ENCODE assay signal across 21 cellular contexts in genomic region chr20:39103305-39103704, GRCh38.
DNase-seq lines count a peak whose midpoint lies in the region; ATAC-seq, FAIRE-seq and TF ChIP-seq lines count a peak whose summit lies in the region.
"Had no signal": no experiment of that assay in that cellular context is flagged by ENCODE, and none has a peak within 500 bp of the region (broad histone marks: within the 10 kb centered on the region; RNA-seq: fewer than 3 reads in every experiment).

No MANE protein-coding gene starts in this region.

- H3K79me1 ChIP-seq in neuronal stem cell (ENCODE audit: low read depth, low read length) = no peaks in the 10 kb centered on the region

- no peak overlapping the region for H2AFZ ChIP-seq in HepG2 (ENCODE audit: low read length)
- no peak overlapping the region for H2AFZ ChIP-seq in K562 (ENCODE audit: low read depth, low read length)
- no peak overlapping the region for H2AFZ ChIP-seq in neuronal stem cell (ENCODE audit: low read length)
- H2AFZ ChIP-seq: GM23338 had no signal

- H4K20me1 ChIP-seq in HepG2 (ENCODE audit: insufficient read depth, low read length) = no peaks in the 10 kb centered on the region
- H4K20me1 ChIP-seq in K562 (replicated peaks; ENCODE audit: control insufficient read depth, insufficient read depth, low read length) = no peaks in the 10 kb centered on the region
- H4K20me1 ChIP-seq: BLaER1 had no signal

- H3K4me3 ChIP-seq in HepG2 (replicated peaks in 1 of 3; ENCODE audit: insufficient read depth in 1 of 3, low read depth in 2 of 3, low read length in 3 of 3) (no peak overlapping the region), right lobe of liver (no peak overlapping the region), K562 (no peak overlapping the region), neuronal stem cell (ENCODE audit: low read length in 2 of 2) (no peak overlapping the region)
- H3K4me3 ChIP-seq: BLaER1, GM23338, HAP-1 had no signal

- H3K36me3 ChIP-seq in HepG2 (replicated peaks in 1 of 2; ENCODE audit: control insufficient read depth in 1 of 2, insufficient read depth in 2 of 2, low read length in 2 of 2) = no peaks in the 10 kb centered on the region
- H3K36me3 ChIP-seq in right lobe of liver = no peaks in the 10 kb centered on the region
- no peaks in the 10 kb centered on the region for H3K36me3 ChIP-seq in K562 (ENCODE audit: control insufficient read depth, insufficient read depth, low read length)
- no peaks in the 10 kb centered on the region for H3K36me3 ChIP-seq in neuronal stem cell (replicated peaks in 1 of 2; ENCODE audit: control insufficient read depth in 2 of 2, insufficient read depth in 2 of 2, low read length in 2 of 2)
- H3K36me3 ChIP-seq: BLaER1, HAP-1 had no signal

- H3K9me3 ChIP-seq in HepG2 (ENCODE audit: low read length) (no peaks in the 10 kb centered on the region), right lobe of liver (no peaks in the 10 kb centered on the region), K562 (replicated peaks; ENCODE audit: control insufficient read depth, insufficient read depth, low read depth, low read length) (no peaks in the 10 kb centered on the region), neuronal stem cell (replicated peaks in 1 of 2; ENCODE audit: control insufficient read depth in 2 of 2, insufficient read depth in 1 of 2, low read depth in 1 of 2, low read length in 2 of 2) (peaks cover 0 to 4% of the 10 kb centered on the region in 2 donors)
- H3K9me3 ChIP-seq: BLaER1, HAP-1 had no signal

- TF ChIP-seq RAD21 in HepG2 (CRISPR knock-in tag; IDR thresholded peaks at IDR 0.05) = no peak
- TF ChIP-seq RAD21 in K562 (CRISPR knock-in tag; conservative IDR thresholded peaks at IDR 0.05 in 1 of 2, IDR thresholded peaks at IDR 0.05 in 1 of 2) = no peak

- H3K27ac ChIP-seq in HepG2 (ENCODE audit: extremely low read length, insufficient read depth, low read length) (no peak overlapping the region), right lobe of liver (no peak overlapping the region), K562 (ENCODE audit: extremely low read depth, low read depth, low read length) (no peak overlapping the region), neuronal stem cell (replicated peaks; ENCODE audit: low read length) (no peak overlapping the region)
- H3K27ac ChIP-seq: 22Rv1, BLaER1, C4-2B had no signal

- H2BK12ac ChIP-seq in neuronal stem cell (ENCODE audit: low read length) = no peak overlapping the region

- no peak overlapping the region for H3K4ac ChIP-seq in neuronal stem cell (ENCODE audit: low read length)

- no peak overlapping the region for H4K91ac ChIP-seq in neuronal stem cell (ENCODE audit: low read depth, low read length, poor library complexity)

- no peaks in the 10 kb centered on the region for H3K79me2 ChIP-seq in HepG2 (ENCODE audit: insufficient read depth, low read length)
- H3K79me2 ChIP-seq in K562 (ENCODE audit: control insufficient read depth, insufficient read depth, low read length) = no peaks in the 10 kb centered on the region

- CTCF ChIA-PET in HepG2 (lab: Yijun Ruan, JAX; ENCODE audit: low intra/inter-chr PET ratio, low total read pairs) = no interaction called here
- CTCF ChIA-PET in K562 (lab: Yijun Ruan, JAX; ENCODE audit: low intra/inter-chr PET ratio) = no interaction called here

- H3K9ac ChIP-seq in HepG2 (ENCODE audit: insufficient read depth, low read depth, low read length) (no peak overlapping the region), K562 (ENCODE audit: insufficient read depth in 1 of 2, low read depth in 2 of 2, low read length in 2 of 2) (no peak overlapping the region), neuronal stem cell (ENCODE audit: low read depth, low read length, poor library complexity) (peak overlapping the region; percentile 66)
- H3K9ac ChIP-seq: BLaER1 had no signal

- TF ChIP-seq CTCF in HepG2 (CRISPR knock-in tag; IDR thresholded peaks at IDR 0.05) (no peak), right lobe of liver (IDR thresholded peaks at IDR 0.05) (no peak), K562 (IDR thresholded peaks at IDR 0.05 in 2 of 3, conservative IDR thresholded peaks at IDR 0.05 in 1 of 3; ENCODE audit: insufficient read depth in 2 of 3, low read depth in 1 of 3, low read length in 3 of 3) (no peak), GM20000 (IDR thresholded peaks at IDR 0.05; ENCODE audit: extremely low read depth, missing control alignments) (no peak)

- no TSS peak for BruUV-seq in HepG2 (replicated peaks; lab: Mats Ljungman, UMichigan)
- no TSS peak for BruUV-seq in K562 (replicated peaks; lab: Mats Ljungman, UMichigan)

- H2BK15ac ChIP-seq in neuronal stem cell (ENCODE audit: low read length) = no peak overlapping the region

- H3K4me1 ChIP-seq in HepG2 (ENCODE audit: insufficient read depth, low read length) (peaks cover 9% of the 10 kb centered on the region), right lobe of liver (no peaks in the 10 kb centered on the region), K562 (replicated peaks in 1 of 2; ENCODE audit: control insufficient read depth in 2 of 2, insufficient read depth in 2 of 2, low read length in 2 of 2) (no peaks in the 10 kb centered on the region), neuronal stem cell (ENCODE audit: control insufficient read depth in 2 of 2, insufficient read depth in 1 of 2, low read depth in 1 of 2, low read length in 2 of 2) (peaks cover 0 to under 1% of the 10 kb centered on the region in 2 donors)
- H3K4me1 ChIP-seq: BLaER1, HAP-1 had no signal

- WGBS in HepG2 (ENCODE audit: low lambda C conversion rate) = 4% methylated on average over 4 of the region's 4 CpGs
- 63% methylated on average over 4 of the region's 4 CpGs for WGBS in right lobe of liver (ENCODE audit: insufficient coverage, low coverage, low lambda C conversion rate, missing lambda C conversion rate)
- 3% methylated on average over 4 of the region's 4 CpGs for WGBS in K562 (ENCODE audit: insufficient coverage, low coverage, missing lambda C conversion rate)
- 100% methylated on average over 3 of the region's 4 CpGs for WGBS in neuronal stem cell (ENCODE audit: extremely low coverage in 2 of 2, insufficient read length in 2 of 2, insufficient replicate concordance in 1 of 2), 2 donors

- H4K8ac ChIP-seq in neuronal stem cell (ENCODE audit: low read depth, low read length) = no peak overlapping the region

- no peak for FAIRE-seq in HepG2 (lab: Jason Lieb, UNC)
- no peak for FAIRE-seq in K562 (lab: Jason Lieb, UNC)
- FAIRE-seq: A204.1, G401.6, GM18507, H54 had no signal

- in situ Hi-C loops in HepG2 (cut with HindIII; ENCODE audit: extremely low pct_ligation_motif_present, low pct_unique_long_range_greater_than_20kb) (no loop called here), K562 (cut with MboI) (no loop called here), KBM-7 (cut with MboI; ENCODE audit: low pct_unique_long_range_greater_than_20kb, low sequenced_read_pairs) (no loop called here)

- H2BK5ac ChIP-seq in neuronal stem cell (ENCODE audit: low read length) = no peak overlapping the region

- H3K9me1 ChIP-seq in K562 (ENCODE audit: control insufficient read depth, insufficient read depth, low read length) = no peaks in the 10 kb centered on the region

- ATAC-seq in HepG2 = no peak
- no peak for ATAC-seq in right lobe of liver
- no peak for ATAC-seq in K562
- no peak for ATAC-seq in HG03460 (IDR thresholded peaks at IDR 0.05; ENCODE audit: unreplicated experiment)
- ATAC-seq: CD8-positive, alpha-beta T cell; GM23338 had no signal

- TF ChIP-seq POLR2A in HepG2 (IDR thresholded peaks at IDR 0.05; ENCODE audit: insufficient read depth in 1 of 2, low read depth in 2 of 2, low read length in 2 of 2) (no peak), right lobe of liver (IDR thresholded peaks at IDR 0.05) (no peak), K562 (conservative IDR thresholded peaks at IDR 0.05) (no peak)

- H3K4me2 ChIP-seq in HepG2 (ENCODE audit: low read depth, low read length) = no peak overlapping the region
- H3K4me2 ChIP-seq in K562 (ENCODE audit: insufficient read depth, low read length) = no peak overlapping the region
- no peak overlapping the region for H3K4me2 ChIP-seq in neuronal stem cell (ENCODE audit: insufficient read depth, low read length, poor library complexity, severe bottlenecking)
- H3K4me2 ChIP-seq: BLaER1, GM23338 had no signal

- H3K27me3 ChIP-seq in HepG2 (ENCODE audit: control insufficient read depth in 1 of 2, insufficient read depth in 2 of 2, low read length in 2 of 2) (peaks cover 3 to 10% of the 10 kb centered on the region in 2 experiments; a peak in 3 of 5 replicates), right lobe of liver (no peaks in the 10 kb centered on the region), K562 (ENCODE audit: control insufficient read depth in 2 of 2, insufficient read depth in 2 of 2, low read length in 2 of 2) (peaks cover 3 to 6% of the 10 kb centered on the region in 2 experiments; a peak in 2 of 5 replicates), neuronal stem cell (ENCODE audit: control insufficient read depth in 3 of 3, insufficient read depth in 3 of 3, low read depth in 1 of 3, low read length in 3 of 3) (peaks cover 0 to 12% (median 0%) of the 10 kb centered on the region in 3 experiments)
- H3K27me3 ChIP-seq: BLaER1 had no signal

- TF ChIP-seq EP300 in HepG2 (IDR thresholded peaks at IDR 0.05; ENCODE audit: low read depth in 2 of 2, low read length in 2 of 2) = no peak
- TF ChIP-seq EP300 in HepG2 (CRISPR knock-in tag; IDR thresholded peaks at IDR 0.05; ENCODE audit: borderline replicate concordance) = no peak
- TF ChIP-seq EP300 in K562 (IDR thresholded peaks at IDR 0.05; ENCODE audit: low read length) = no peak

- H2BK120ac ChIP-seq in neuronal stem cell (ENCODE audit: low read depth, low read length) = no peak overlapping the region

- no peak overlapping the region for H2AK5ac ChIP-seq in neuronal stem cell (ENCODE audit: low read depth, low read length)

- no peak overlapping the region for H3K23ac ChIP-seq in neuronal stem cell (ENCODE audit: low read depth, low read length, poor library complexity)

- H3K18ac ChIP-seq in neuronal stem cell (ENCODE audit: low read length) = no peak overlapping the region

- POLR2A ChIA-PET in HepG2 (lab: Yijun Ruan, JAX) = no interaction called here
- POLR2A ChIA-PET in K562 (lab: Yijun Ruan, JAX) = no interaction called here

- no peak overlapping the region for H3K14ac ChIP-seq in neuronal stem cell (ENCODE audit: low read length)

- DNase-seq in HepG2 (ENCODE audit: low spot score) (no peak), right lobe of liver (no peak), K562 (ENCODE audit: extremely low read depth in 1 of 4, low spot score in 3 of 4) (no peak), neuronal stem cell (ENCODE audit: low spot score) (no peak), KBM-7 (no peak), GM20000 (ENCODE audit: low spot score) (no peak)
- DNase-seq: Caco-2; CD4-positive, CD25-positive, alpha-beta regulatory T cell; CD8-positive, alpha-beta T cell; DMS153; DND-41 had no signal

- intact Hi-C loops in HepG2 (cut with micrococcal nuclease; ENCODE audit: unreplicated experiment) (no loop called here), right lobe of liver (cut with DNase I) (no loop called here), K562 (cut with micrococcal nuclease) (no loop called here)

TF ChIP-seq in HepG2, 621 proteins besides CTCF, POLR2A, EP300 and RAD21 (continues in another document):
- TF ChIP-seq HNRNPUL1 (IDR thresholded peaks at IDR 0.05; ENCODE audit: low read depth, low read length) = no peak

Comparison
In these comparisons a context has a peak if more than half of its experiments do, and no peak if none do; other contexts are left out.
1. Of the 241 proteins assayed by ChIP-seq in both HepG2 and K562: peak only in HepG2: NBN, NFRKB and PHB2; only in K562: EHMT2; in both: none; in neither: 233; mixed calls (peak in some experiments, not most) for 4.